Comparison of ENCODE assay signal across 19 cellular contexts in genomic region chr12:26767865-26768264, GRCh38.
"Had no signal": no experiment of that assay in that cellular context is flagged by ENCODE, and none has a peak within 500 bp of the region (broad histone marks: within the 10 kb centered on the region; RNA-seq: fewer than 3 reads in every experiment).

No MANE protein-coding gene starts in this region.

- H3K9me3 ChIP-seq: esophagus muscularis mucosa, sigmoid colon had no signal

- ATAC-seq: left ventricle myocardium superior; natural killer cell; stimulated activated naive B cell treated with anti-CD40 and anti-IgM and Interleukin-4, amounts not matched to agents 10 μg/mL and 1 μg/mL and 100 μg/mL, for 72 hours had no signal

- H3K4me3 ChIP-seq: coronary artery, esophagus muscularis mucosa, hepatocyte, sigmoid colon, smooth muscle cell had no signal

- DNase-seq: activated CD4-positive, alpha-beta memory T cell treated with anti-CD3 and anti-CD28 coated beads for 36 hours; activated CD4-positive, alpha-beta T cell treated with anti-CD3 and anti-CD28 coated beads for 48 hours; activated gamma-delta T cell; activated naive CD4-positive, alpha-beta T cell treated with anti-CD3 and anti-CD28 coated beads, Interleukin-2, amount 50 U/mL, for 16 hours; activated naive CD8-positive, alpha-beta T cell treated with anti-CD3 and anti-CD28 coated beads, Interleukin-2, amount 50 U/mL, for 24 hours; cerebellar nuclear complex; glutamatergic neuron; left ventricle myocardium superior; mammary epithelial cell; natural killer cell; sigmoid colon; stimulated activated CD4-positive, alpha-beta T cell treated with anti-CD3 and anti-CD28 coated beads, Interleukin-15, amount 100 ng/mL, for 24 hours; stimulated activated CD8-positive, alpha-beta memory T cell treated with anti-CD3 and anti-CD28 coated beads, Interleukin-4, amount 100 ng/mL, for 48 hours; stimulated activated naive B cell treated with anti-CD40 and anti-IgM and Interleukin-4, amounts not matched to agents 10 μg/mL and 1 μg/mL and 100 μg/mL, for 72 hours; trophoblast cell had no signal

- H2AFZ ChIP-seq: hepatocyte had no signal

- H3K4me2 ChIP-seq: hepatocyte, smooth muscle cell had no signal

- H3K27me3 ChIP-seq: esophagus muscularis mucosa, hepatocyte, sigmoid colon had no signal

- H3K27ac ChIP-seq: coronary artery, esophagus muscularis mucosa, hepatocyte had no signal

- H3K36me3 ChIP-seq: esophagus muscularis mucosa, sigmoid colon had no signal
